8 cellular contexts compared by ENCODE assay signal in the genomic region with DNA sequence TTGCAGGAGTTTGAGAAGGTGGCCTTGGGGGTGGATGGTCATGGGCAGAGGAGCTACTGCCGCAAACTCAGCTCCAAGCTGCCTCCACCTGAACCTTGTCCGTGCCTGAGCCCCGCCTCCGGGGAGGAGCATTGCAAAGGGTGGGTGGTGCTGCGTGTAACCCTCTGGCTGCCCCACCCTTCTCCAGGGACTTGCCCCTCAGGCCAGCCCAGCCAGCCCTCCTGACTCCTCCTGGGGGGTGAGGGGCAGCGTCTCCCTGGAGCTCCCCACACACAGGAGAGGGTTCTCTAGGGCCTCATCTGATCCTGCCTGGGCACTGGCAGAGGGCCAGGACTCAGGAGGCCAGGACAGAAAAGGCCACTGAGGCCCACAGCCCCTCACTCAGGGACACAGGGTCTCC.
"Had no signal": no experiment of that assay in that cellular context is flagged by ENCODE, and none has a peak within 500 bp of the region (broad histone marks: within the 10 kb centered on the region; RNA-seq: fewer than 3 reads in every experiment).

No MANE protein-coding gene starts in this region.

- H3K4me3 ChIP-seq: colonic mucosa, lung, transverse colon, vagina had no signal

- H3K4me1 ChIP-seq: colonic mucosa, transverse colon, vagina had no signal

- H3K27me3 ChIP-seq: colonic mucosa, vagina had no signal

- H3K27ac ChIP-seq: brain microvascular endothelial cell, colonic mucosa, transverse colon, vagina had no signal

- H3K36me3 ChIP-seq: brain microvascular endothelial cell, colonic mucosa, transverse colon, vagina had no signal

- DNase-seq: activated CD4-positive, CD25-positive, alpha-beta regulatory T cell treated with anti-CD3 and anti-CD28 coated beads, Interleukin-2, amount 50 U/mL, for 72 hours; effector CD4-positive, alpha-beta T cell had no signal

- ATAC-seq: stimulated activated naive CD8-positive, alpha-beta T cell treated with anti-CD3 and anti-CD28 coated beads, Interleukin-15, Interleukin-2, amounts not matched to agents 100 U/mL and 50 U/mL, for 24 hours had no signal

- H3K9me3 ChIP-seq: colonic mucosa, transverse colon, vagina had no signal
